Comparison of ENCODE assay signal across 2 cellular contexts in genomic region chr1:206930210-206930798, GRCh38.
TF ChIP-seq lines count a peak whose summit lies in the region.

No MANE protein-coding gene starts in this region.

TF ChIP-seq in GM23338, 12 proteins besides CTCF, POLR2A, EP300 and RAD21 (continued from another document):
- TF ChIP-seq ZNF462 (CRISPR knock-in tag; IDR thresholded peaks at IDR 0.05) (no peak), EZH2phosphoT487 (IDR thresholded peaks at IDR 0.05; ENCODE audit: unreplicated experiment) (no peak), CREB1 (CRISPR knock-in tag; IDR thresholded peaks at IDR 0.05; ENCODE audit: low read depth) (no peak), ZNF331 (CRISPR knock-in tag; IDR thresholded peaks at IDR 0.05; ENCODE audit: low read depth) (no peak), NANOG (IDR thresholded peaks at IDR 0.05; ENCODE audit: borderline replicate concordance) (no peak), REST (IDR thresholded peaks at IDR 0.05; ENCODE audit: unreplicated experiment) (no peak), STAT1 (IDR thresholded peaks at IDR 0.05; ENCODE audit: unreplicated experiment) (no peak), EZH2 (IDR thresholded peaks at IDR 0.05; ENCODE audit: low read depth, unreplicated experiment) (no peak), ZNF114 (CRISPR knock-in tag; IDR thresholded peaks at IDR 0.05) (no peak), POLR2AphosphoS5 (IDR thresholded peaks at IDR 0.05; ENCODE audit: low read depth) (no peak), ETS1 (IDR thresholded peaks at IDR 0.05) (no peak)

TF ChIP-seq in SK-N-SH treated with all-trans-retinoic acid at 6 μM for 48 hours, 23 proteins besides CTCF, POLR2A, EP300 and RAD21 (continued from another document):
- no peak for TF ChIP-seq PATZ1 (CRISPR knock-in tag; IDR thresholded peaks at IDR 0.05; ENCODE audit: borderline replicate concordance)
- no peak for TF ChIP-seq ISL1 (CRISPR knock-in tag; IDR thresholded peaks at IDR 0.05)
- no peak for TF ChIP-seq BACH2 (CRISPR knock-in tag; IDR thresholded peaks at IDR 0.05; ENCODE audit: borderline replicate concordance)
- no peak for TF ChIP-seq GLIS3 (CRISPR knock-in tag; IDR thresholded peaks at IDR 0.05)
- TF ChIP-seq ARNTL (CRISPR knock-in tag; IDR thresholded peaks at IDR 0.05; ENCODE audit: borderline replicate concordance, low read depth) = no peak
- no peak for TF ChIP-seq TOX (CRISPR knock-in tag; IDR thresholded peaks at IDR 0.05; ENCODE audit: borderline replicate concordance)
- TF ChIP-seq TCF4 (CRISPR knock-in tag; IDR thresholded peaks at IDR 0.05; ENCODE audit: borderline replicate concordance) = no peak
- TF ChIP-seq SNAI2 (CRISPR knock-in tag; IDR thresholded peaks at IDR 0.05) = no peak
- TF ChIP-seq ZFP30 (CRISPR knock-in tag; IDR thresholded peaks at IDR 0.05) = no peak
- no peak for TF ChIP-seq CREB5 (CRISPR knock-in tag; IDR thresholded peaks at IDR 0.05; ENCODE audit: low read depth)
- no peak for TF ChIP-seq ZNF565 (CRISPR knock-in tag; conservative IDR thresholded peaks at IDR 0.05; ENCODE audit: low read depth)
- no peak for TF ChIP-seq CSRNP3 (CRISPR knock-in tag; IDR thresholded peaks at IDR 0.05)
